ENCODE assay signal across 8 cellular contexts in the genomic region with DNA sequence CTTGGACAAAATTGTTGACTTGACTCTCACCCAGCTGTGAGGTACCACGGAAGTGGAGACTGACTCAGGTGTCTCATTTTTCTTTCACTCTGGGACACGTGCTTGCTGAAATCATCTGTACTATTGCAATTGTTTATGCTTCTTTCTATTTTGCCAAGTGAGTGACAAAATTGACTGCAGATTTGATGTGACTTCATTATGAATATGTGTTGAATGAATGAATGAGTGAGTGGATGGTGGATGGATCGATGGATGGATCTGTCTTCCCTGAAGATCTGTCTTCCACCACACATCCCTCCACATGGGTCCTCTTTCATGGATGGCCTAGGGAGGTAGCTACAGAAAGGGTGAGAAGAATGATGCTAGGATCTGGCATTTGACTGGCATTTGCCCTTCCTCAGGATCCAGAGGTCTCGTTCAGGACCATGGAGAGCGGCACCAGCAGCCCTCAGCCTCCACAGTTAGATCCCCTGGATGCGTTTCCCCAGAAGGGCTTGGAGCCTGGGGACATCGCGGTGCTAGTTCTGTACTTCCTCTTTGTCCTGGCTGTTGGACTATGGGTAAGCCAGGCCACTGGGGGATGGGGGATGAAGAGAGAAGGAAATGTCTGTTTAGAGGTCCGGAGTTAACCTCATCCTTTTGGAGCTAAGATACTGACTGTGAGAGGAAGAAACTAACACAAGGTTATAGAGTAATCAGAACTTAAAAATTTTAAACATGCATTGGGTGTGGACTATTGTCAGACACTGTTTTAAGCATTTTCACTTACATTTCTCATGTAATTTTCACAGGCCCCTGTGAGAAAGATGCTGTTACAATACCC. TPM values are rescaled to one million over a fixed set of nuclear protein-coding genes. Genes with fewer than 3 reads are reported as not detected.
DNase-seq lines count a peak whose midpoint lies in the region; ATAC-seq and TF ChIP-seq lines count a peak whose summit lies in the region.

No MANE protein-coding gene starts in this region.

- no peaks in the 10 kb centered on the region for H3K36me3 ChIP-seq in adipocyte (ENCODE audit: control insufficient read depth, insufficient read depth, low read length, severe bottlenecking)

- TF ChIP-seq CTCF in RWPE1 (conservative IDR thresholded peaks at IDR 0.05; ENCODE audit: low read depth), result no peak

- H3K4me1 ChIP-seq in adipocyte (ENCODE audit: control insufficient read depth, insufficient read depth, low read length), result peaks cover 10% of the 10 kb centered on the region

- DNase-seq in H4 (ENCODE audit: low spot score) (peak; percentile 59), RWPE1 (ENCODE audit: low spot score) (peak; percentile 73), adipocyte (ENCODE audit: low read depth) (peak; percentile 75), iris pigment epithelial cell (ENCODE audit: low read depth) (peak; percentile 54), GF-D8 (lab: John Stamatoyannopoulos, UW) (no peak)
- peak; percentile 19 for DNase-seq in stimulated activated CD8-positive, alpha-beta memory T cell treated with anti-CD3 and anti-CD28 coated beads, Interleukin-4, amount 100 ng/mL, for 24 hours (ENCODE audit: low read depth)

- H3K9ac ChIP-seq in adipocyte (ENCODE audit: low read length), result no peak overlapping the region

- H3K9me3 ChIP-seq in adipocyte (ENCODE audit: control insufficient read depth, low read length), result no peaks in the 10 kb centered on the region

- ATAC-seq in HG02759 (IDR thresholded peaks at IDR 0.05; ENCODE audit: unreplicated experiment), result no peak
- no peak for ATAC-seq in HG02798 (IDR thresholded peaks at IDR 0.05; ENCODE audit: poor library complexity, unreplicated experiment)

- POLR2A ChIA-PET in RWPE1 (lab: Yijun Ruan, JAX; ENCODE audit: low non-redundant PET), result no interaction called here

- H3K27me3 ChIP-seq in adipocyte (replicated peaks; ENCODE audit: control insufficient read depth, insufficient read depth, low read length), result no peaks in the 10 kb centered on the region

- H3K27ac ChIP-seq in RWPE1, result no peak overlapping the region

- H3K4me3 ChIP-seq in adipocyte (ENCODE audit: low read length), result no peak overlapping the region

- CTCF ChIA-PET in RWPE1 (lab: Yijun Ruan, JAX), result no interaction called here

RNA-seq across cellular contexts. Expression of gene SLC5A11, which starts 12.7 kb away (rescaled TPM):
- total RNA-seq in H4 (2014; rRNA removed; shearing (Covaris generic)), result 0.50 TPM in 1 of 2 replicates, not detected in the other
